ENCODE assay signal across 29 cellular contexts in genomic region chr4:80781436-80781835, GRCh38.
"Had no signal": no experiment of that assay in that cellular context is flagged by ENCODE, and none has a peak within 500 bp of the region (broad histone marks: within the 10 kb centered on the region; RNA-seq: fewer than 3 reads in every experiment).

No MANE protein-coding gene starts in this region.

- H3K27ac ChIP-seq: dorsolateral prefrontal cortex, foreskin keratinocyte, gastroesophageal sphincter, heart right ventricle, left lung, parathyroid adenoma, right atrium auricular region, thyroid gland, vagina had no signal

- H3K4me3 ChIP-seq: dorsolateral prefrontal cortex, gastroesophageal sphincter, heart right ventricle, left lung, mucosa of descending colon, right atrium auricular region, smooth muscle cell, thyroid gland, vagina had no signal

- H3K9me3 ChIP-seq: gastroesophageal sphincter, heart right ventricle, left lung, mucosa of descending colon, right atrium auricular region, thyroid gland, vagina had no signal

- H3K36me3 ChIP-seq: gastroesophageal sphincter, heart right ventricle, left lung, right atrium auricular region, thyroid gland, vagina had no signal

- H3K9ac ChIP-seq: parathyroid adenoma had no signal

- H3K4me2 ChIP-seq: smooth muscle cell had no signal

- DNase-seq: dorsolateral prefrontal cortex; effector CD4-positive, alpha-beta T cell; glutamatergic neuron; heart right ventricle; hypothalamus; immature natural killer cell; left cardiac atrium; left lung; mesenchymal stem cell; mucosa of descending colon; naive B cell; stimulated activated CD4-positive, alpha-beta T cell treated with anti-CD3 and anti-CD28 coated beads, Interleukin-12 subunit alpha, Interleukin-12 subunit beta, amount 100 ng/mL, for 4 hours; stimulated activated CD4-positive, alpha-beta T cell treated with anti-CD3 and anti-CD28 coated beads, Interleukin-1b, Interleukin-23, amount 100 ng/mL, for 48 hours; stimulated activated CD4-positive, alpha-beta T cell treated with anti-CD3 and anti-CD28 coated beads, Interleukin-4, amount 100 ng/mL, for 1 hour; stimulated activated CD8-positive, alpha-beta memory T cell treated with anti-CD3 and anti-CD28 coated beads, Interleukin-4, amount 100 ng/mL, for 48 hours; stimulated activated naive CD4-positive, alpha-beta T cell; stimulated activated naive CD8-positive, alpha-beta T cell treated with anti-CD3 and anti-CD28 coated beads, Interleukin-15, amount 100 ng/mL, for 72 hours; thyroid gland; trophoblast cell had no signal

- ATAC-seq: esophagus mucosa; foreskin keratinocyte; gastroesophageal sphincter; heart right ventricle; left cardiac atrium; left lung; mucosa of descending colon; natural killer cell treated with Interleukin-12 subunit alpha and Interleukin-12 subunit beta and Interleukin-15 and Interleukin-18, amount 100 ng/mL, for 72 hours; sciatic nerve; stimulated activated naive CD8-positive, alpha-beta T cell treated with anti-CD3 and anti-CD28 coated beads, Interleukin-15, amount 100 ng/mL, for 72 hours had no signal

- H2AFZ ChIP-seq: parathyroid adenoma had no signal

- FAIRE-seq: keratinocyte had no signal

- H3K27me3 ChIP-seq: dorsolateral prefrontal cortex, gastroesophageal sphincter, heart right ventricle, left lung, right atrium auricular region, thyroid gland, vagina had no signal

- H3K4me1 ChIP-seq: foreskin keratinocyte, gastroesophageal sphincter, heart right ventricle, left lung, parathyroid adenoma, right atrium auricular region, thyroid gland, vagina had no signal

- H3K79me2 ChIP-seq: parathyroid adenoma had no signal
